In genomic region chrX:52471301-52471700, GRCh38 we compare ENCODE assay signal across 4 cellular contexts. TPM values are rescaled to one million over a fixed set of nuclear protein-coding genes. Genes with fewer than 3 reads are reported as not detected.
"Had no signal": no experiment of that assay in that cellular context is flagged by ENCODE, and none has a peak within 500 bp of the region (broad histone marks: within the 10 kb centered on the region; RNA-seq: fewer than 3 reads in every experiment).

No MANE protein-coding gene starts in this region.

RNA-seq across cellular contexts. Expression of gene XAGE1A, which starts 24.3 kb away (rescaled TPM):
- total RNA-seq: HepG2, HT-29, IMR-90 had no signal
- polyA plus RNA-seq: HepG2, IgD-negative memory B cell, IMR-90 had no signal

RNA-seq across cellular contexts. Expression of gene XAGE1B, which starts 45.6 kb away (rescaled TPM):
- total RNA-seq: HepG2, HT-29, IMR-90 had no signal
- polyA plus RNA-seq: HepG2, IgD-negative memory B cell, IMR-90 had no signal
